ENCODE assay signal across 14 cellular contexts in the genomic region with DNA sequence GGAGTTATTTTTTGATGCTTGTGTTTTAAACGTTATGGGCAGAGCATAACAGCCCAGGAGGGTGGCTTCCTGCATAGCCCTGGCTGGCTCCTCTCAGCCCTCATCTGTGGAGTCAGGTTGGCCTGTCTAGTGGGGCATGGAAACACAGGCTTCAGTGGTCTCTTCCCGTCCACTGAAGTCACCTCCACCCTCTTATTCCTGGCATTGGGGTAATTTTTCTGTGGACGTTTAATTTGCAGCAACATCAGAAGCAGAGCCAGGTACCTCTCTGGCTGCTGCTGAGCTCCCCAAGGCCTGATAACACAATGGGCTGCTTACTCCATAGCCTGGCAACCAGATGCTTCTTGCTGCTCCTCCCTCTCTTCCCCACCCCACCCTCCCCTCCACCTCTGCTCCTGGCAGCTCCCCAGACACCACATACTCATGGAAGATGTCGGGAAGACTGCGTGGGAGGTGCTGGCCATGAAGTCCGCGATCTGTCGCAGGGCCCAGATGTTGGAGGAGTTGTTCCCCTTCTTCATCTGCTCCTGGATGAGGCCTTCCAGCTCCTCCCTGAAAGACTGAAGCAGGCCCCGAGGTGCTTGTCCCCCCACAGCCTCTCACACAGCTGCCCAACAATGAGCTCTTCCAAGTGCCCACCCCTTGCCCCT.
DNase-seq lines count a peak whose midpoint lies in the region; TF ChIP-seq lines count a peak whose summit lies in the region.
"Had no signal": no experiment of that assay in that cellular context is flagged by ENCODE, and none has a peak within 500 bp of the region (broad histone marks: within the 10 kb centered on the region; RNA-seq: fewer than 3 reads in every experiment).

No MANE protein-coding gene starts in this region.

- H3K27me3 ChIP-seq in transverse colon = peaks cover 4% of the 10 kb centered on the region

- no peaks in the 10 kb centered on the region for H3K9me3 ChIP-seq in transverse colon

- TF ChIP-seq EP300 in transverse colon (IDR thresholded peaks at IDR 0.05; ENCODE audit: low read depth) = no peak

- H3K4me3 ChIP-seq in transverse colon = no peak overlapping the region

- DNase-seq in AG08396 (ENCODE audit: low spot score) (peak; percentile 14), EH (ENCODE audit: low read depth) (peak; percentile 24), astrocyte of the hippocampus (ENCODE audit: low read depth, low spot score) (peak; percentile 50), islet precursor cell (peak; percentile 32), COR-L47 (lab: John Stamatoyannopoulos, UW) (no peak), NCI-H1092 treated with DMSO at 0.1 percent for 48 hours (lab: John Stamatoyannopoulos, UW) (no peak), NCI-H2107 (lab: John Stamatoyannopoulos, UW) (no peak), transverse colon (no peak)
- DNase-seq: activated CD8-positive, alpha-beta T cell treated with anti-CD3 and anti-CD28 coated beads for 36 hours; aorta; cortex of kidney; NCI-H2081 treated with DMSO at 0.1 percent for 48 hours; RPMI8226; stimulated activated CD4-positive, alpha-beta T cell treated with anti-CD3 and anti-CD28 coated beads, Interleukin-4, amount 100 ng/mL, for 4 hours had no signal

- intact Hi-C loops in transverse colon (cut with DNase I; ENCODE audit: low total_unique reads) = no loop called here

- in situ Hi-C loops in transverse colon (cut with MboI; ENCODE audit: low pct_ligation_motif_present in 1 of 4, low pct_unique_long_range_greater_than_20kb in 1 of 4, low sequenced_read_pairs in 3 of 4) = no loop called here

- no peak for TF ChIP-seq CTCF in transverse colon (IDR thresholded peaks at IDR 0.05)

- H3K4me1 ChIP-seq in transverse colon = no peaks in the 10 kb centered on the region

- no peaks in the 10 kb centered on the region for H3K36me3 ChIP-seq in transverse colon

- WGBS in transverse colon (ENCODE audit: low coverage in 1 of 2), 2 donors = 67 to 87% methylated on average over 4 to 6 of the region's 9 CpGs

- no peak overlapping the region for H3K27ac ChIP-seq in transverse colon

- no peak for TF ChIP-seq POLR2A in transverse colon (IDR thresholded peaks at IDR 0.05)

Comparison
In these comparisons a context has a peak if more than half of its experiments do, and no peak if none do; other contexts are left out.
1. DNase-seq: peak in AG08396 (single experiment), EH (single experiment), astrocyte of the hippocampus (single experiment) and islet precursor cell (single experiment); none in COR-L47 (single experiment), NCI-H1092 treated with DMSO at 0.1 percent for 48 hours (single experiment), NCI-H2107 (single experiment) and transverse colon (single experiment).